Comparison of ENCODE assay signal across 1 cellular context in genomic region chr3:150546226-150547044, GRCh38.
TF ChIP-seq lines count a peak whose summit lies in the region.

TSS of gene EIF2A (plus strand) at chr3:150546787. CDS start at chr3:150546803, 16 bp downstream.
TSS of gene SERP1 (minus strand) at chr3:150546496. CDS start at chr3:150546135, 361 bp downstream.

TF ChIP-seq in K562, 482 proteins besides CTCF, POLR2A, EP300 and RAD21 (continued from another document and continues in another):
- TF ChIP-seq, protein P1, sequence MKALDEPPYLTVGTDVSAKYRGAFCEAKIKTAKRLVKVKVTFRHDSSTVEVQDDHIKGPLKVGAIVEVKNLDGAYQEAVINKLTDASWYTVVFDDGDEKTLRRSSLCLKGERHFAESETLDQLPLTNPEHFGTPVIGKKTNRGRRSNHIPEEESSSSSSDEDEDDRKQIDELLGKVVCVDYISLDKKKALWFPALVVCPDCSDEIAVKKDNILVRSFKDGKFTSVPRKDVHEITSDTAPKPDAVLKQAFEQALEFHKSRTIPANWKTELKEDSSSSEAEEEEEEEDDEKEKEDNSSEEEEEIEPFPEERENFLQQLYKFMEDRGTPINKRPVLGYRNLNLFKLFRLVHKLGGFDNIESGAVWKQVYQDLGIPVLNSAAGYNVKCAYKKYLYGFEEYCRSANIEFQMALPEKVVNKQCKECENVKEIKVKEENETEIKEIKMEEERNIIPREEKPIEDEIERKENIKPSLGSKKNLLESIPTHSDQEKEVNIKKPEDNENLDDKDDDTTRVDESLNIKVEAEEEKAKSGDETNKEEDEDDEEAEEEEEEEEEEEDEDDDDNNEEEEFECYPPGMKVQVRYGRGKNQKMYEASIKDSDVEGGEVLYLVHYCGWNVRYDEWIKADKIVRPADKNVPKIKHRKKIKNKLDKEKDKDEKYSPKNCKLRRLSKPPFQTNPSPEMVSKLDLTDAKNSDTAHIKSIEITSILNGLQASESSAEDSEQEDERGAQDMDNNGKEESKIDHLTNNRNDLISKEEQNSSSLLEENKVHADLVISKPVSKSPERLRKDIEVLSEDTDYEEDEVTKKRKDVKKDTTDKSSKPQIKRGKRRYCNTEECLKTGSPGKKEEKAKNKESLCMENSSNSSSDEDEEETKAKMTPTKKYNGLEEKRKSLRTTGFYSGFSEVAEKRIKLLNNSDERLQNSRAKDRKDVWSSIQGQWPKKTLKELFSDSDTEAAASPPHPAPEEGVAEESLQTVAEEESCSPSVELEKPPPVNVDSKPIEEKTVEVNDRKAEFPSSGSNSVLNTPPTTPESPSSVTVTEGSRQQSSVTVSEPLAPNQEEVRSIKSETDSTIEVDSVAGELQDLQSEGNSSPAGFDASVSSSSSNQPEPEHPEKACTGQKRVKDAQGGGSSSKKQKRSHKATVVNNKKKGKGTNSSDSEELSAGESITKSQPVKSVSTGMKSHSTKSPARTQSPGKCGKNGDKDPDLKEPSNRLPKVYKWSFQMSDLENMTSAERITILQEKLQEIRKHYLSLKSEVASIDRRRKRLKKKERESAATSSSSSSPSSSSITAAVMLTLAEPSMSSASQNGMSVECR (CRISPR knock-in tag; IDR thresholded peaks at IDR 0.05): peak; percentile 77
- no peak for TF ChIP-seq MEF2D (tag; conservative IDR thresholded peaks at IDR 0.05; ENCODE audit: low read depth)
- peak; percentile 22; the same call in 1 of the 2 replicates for TF ChIP-seq TCF7L2 (IDR thresholded peaks at IDR 0.05; ENCODE audit: low read depth, low read length)
- TF ChIP-seq ZNF318 (IDR thresholded peaks at IDR 0.05; ENCODE audit: borderline replicate concordance in 1 of 2, low read depth in 1 of 2): peak in 1 of 2 experiments; percentile 52; a peak in 1 of 4 replicates
- peak; percentile 90 for TF ChIP-seq RBM22 (IDR thresholded peaks at IDR 0.05; ENCODE audit: low read depth, low read length, poor library complexity, severe bottlenecking)
- TF ChIP-seq ZNF282 (CRISPR knock-in tag; IDR thresholded peaks at IDR 0.05): 0 out of 2 replicates have a peak, but pooled peaks have one; percentile 14
- TF ChIP-seq ZFX (CRISPR knock-in tag; IDR thresholded peaks at IDR 0.05): peak; percentile 97
- peak; percentile 90 for TF ChIP-seq RBM39 (optimal IDR thresholded peaks at IDR 0.05; ENCODE audit: low read depth, low read length)
- peak; percentile 26 to 97; a peak in 3 of 4 replicates for TF ChIP-seq HDAC1 (IDR thresholded peaks at IDR 0.05)
- TF ChIP-seq ZNF354B (CRISPR knock-in tag; IDR thresholded peaks at IDR 0.05): no peak
- peak; percentile 75 for TF ChIP-seq PRDM10 (IDR thresholded peaks at IDR 0.05; ENCODE audit: partially characterized antibody)
- no peak for TF ChIP-seq ZNF408 (CRISPR knock-in tag; IDR thresholded peaks at IDR 0.05; ENCODE audit: low read depth)
- TF ChIP-seq PREB (CRISPR knock-in tag; IDR thresholded peaks at IDR 0.05): no peak
- TF ChIP-seq NR1H2 (CRISPR knock-in tag; IDR thresholded peaks at IDR 0.05): peak; percentile 63; the same call in 1 of the 2 replicates
- TF ChIP-seq HNRNPH1 (optimal IDR thresholded peaks at IDR 0.05; ENCODE audit: low read depth, low read length): no peak
- TF ChIP-seq TRIM24 (IDR thresholded peaks at IDR 0.05): peak in 1 of 2 experiments; percentile 14; a peak in 1 of 4 replicates
- no peak for TF ChIP-seq HLTF (IDR thresholded peaks at IDR 0.05)
- TF ChIP-seq, protein P2, sequence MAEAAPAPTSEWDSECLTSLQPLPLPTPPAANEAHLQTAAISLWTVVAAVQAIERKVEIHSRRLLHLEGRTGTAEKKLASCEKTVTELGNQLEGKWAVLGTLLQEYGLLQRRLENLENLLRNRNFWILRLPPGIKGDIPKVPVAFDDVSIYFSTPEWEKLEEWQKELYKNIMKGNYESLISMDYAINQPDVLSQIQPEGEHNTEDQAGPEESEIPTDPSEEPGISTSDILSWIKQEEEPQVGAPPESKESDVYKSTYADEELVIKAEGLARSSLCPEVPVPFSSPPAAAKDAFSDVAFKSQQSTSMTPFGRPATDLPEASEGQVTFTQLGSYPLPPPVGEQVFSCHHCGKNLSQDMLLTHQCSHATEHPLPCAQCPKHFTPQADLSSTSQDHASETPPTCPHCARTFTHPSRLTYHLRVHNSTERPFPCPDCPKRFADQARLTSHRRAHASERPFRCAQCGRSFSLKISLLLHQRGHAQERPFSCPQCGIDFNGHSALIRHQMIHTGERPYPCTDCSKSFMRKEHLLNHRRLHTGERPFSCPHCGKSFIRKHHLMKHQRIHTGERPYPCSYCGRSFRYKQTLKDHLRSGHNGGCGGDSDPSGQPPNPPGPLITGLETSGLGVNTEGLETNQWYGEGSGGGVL (CRISPR knock-in tag; IDR thresholded peaks at IDR 0.05): no peak
- TF ChIP-seq, protein P3, sequence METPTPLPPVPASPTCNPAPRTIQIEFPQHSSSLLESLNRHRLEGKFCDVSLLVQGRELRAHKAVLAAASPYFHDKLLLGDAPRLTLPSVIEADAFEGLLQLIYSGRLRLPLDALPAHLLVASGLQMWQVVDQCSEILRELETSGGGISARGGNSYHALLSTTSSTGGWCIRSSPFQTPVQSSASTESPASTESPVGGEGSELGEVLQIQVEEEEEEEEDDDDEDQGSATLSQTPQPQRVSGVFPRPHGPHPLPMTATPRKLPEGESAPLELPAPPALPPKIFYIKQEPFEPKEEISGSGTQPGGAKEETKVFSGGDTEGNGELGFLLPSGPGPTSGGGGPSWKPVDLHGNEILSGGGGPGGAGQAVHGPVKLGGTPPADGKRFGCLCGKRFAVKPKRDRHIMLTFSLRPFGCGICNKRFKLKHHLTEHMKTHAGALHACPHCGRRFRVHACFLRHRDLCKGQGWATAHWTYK (CRISPR knock-in tag; IDR thresholded peaks at IDR 0.05): 0 out of 2 replicates have a peak, but pooled peaks have one; percentile 39
- peak; percentile 97 for TF ChIP-seq C11orf30 (IDR thresholded peaks at IDR 0.05; ENCODE audit: low read depth)
- TF ChIP-seq MECOM (CRISPR knock-in tag; IDR thresholded peaks at IDR 0.05): no peak
- TF ChIP-seq ZKSCAN3 (CRISPR knock-in tag; IDR thresholded peaks at IDR 0.05): no peak
- TF ChIP-seq STAT5B (CRISPR knock-in tag; IDR thresholded peaks at IDR 0.05): no peak
- peak; percentile 94 for TF ChIP-seq PHF20 (IDR thresholded peaks at IDR 0.05; ENCODE audit: partially characterized antibody)
- no peak for TF ChIP-seq PYGO2 (tag; IDR thresholded peaks at IDR 0.05)
- TF ChIP-seq, protein P4, sequence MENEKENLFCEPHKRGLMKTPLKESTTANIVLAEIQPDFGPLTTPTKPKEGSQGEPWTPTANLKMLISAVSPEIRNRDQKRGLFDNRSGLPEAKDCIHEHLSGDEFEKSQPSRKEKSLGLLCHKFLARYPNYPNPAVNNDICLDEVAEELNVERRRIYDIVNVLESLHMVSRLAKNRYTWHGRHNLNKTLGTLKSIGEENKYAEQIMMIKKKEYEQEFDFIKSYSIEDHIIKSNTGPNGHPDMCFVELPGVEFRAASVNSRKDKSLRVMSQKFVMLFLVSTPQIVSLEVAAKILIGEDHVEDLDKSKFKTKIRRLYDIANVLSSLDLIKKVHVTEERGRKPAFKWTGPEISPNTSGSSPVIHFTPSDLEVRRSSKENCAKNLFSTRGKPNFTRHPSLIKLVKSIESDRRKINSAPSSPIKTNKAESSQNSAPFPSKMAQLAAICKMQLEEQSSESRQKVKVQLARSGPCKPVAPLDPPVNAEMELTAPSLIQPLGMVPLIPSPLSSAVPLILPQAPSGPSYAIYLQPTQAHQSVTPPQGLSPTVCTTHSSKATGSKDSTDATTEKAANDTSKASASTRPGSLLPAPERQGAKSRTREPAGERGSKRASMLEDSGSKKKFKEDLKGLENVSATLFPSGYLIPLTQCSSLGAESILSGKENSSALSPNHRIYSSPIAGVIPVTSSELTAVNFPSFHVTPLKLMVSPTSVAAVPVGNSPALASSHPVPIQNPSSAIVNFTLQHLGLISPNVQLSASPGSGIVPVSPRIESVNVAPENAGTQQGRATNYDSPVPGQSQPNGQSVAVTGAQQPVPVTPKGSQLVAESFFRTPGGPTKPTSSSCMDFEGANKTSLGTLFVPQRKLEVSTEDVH (IDR thresholded peaks at IDR 0.05; ENCODE audit: low read depth, partially characterized antibody): peak; percentile 92
- peak; percentile 90 for TF ChIP-seq TAF1 (IDR thresholded peaks at IDR 0.05; ENCODE audit: control insufficient read depth, extremely low read depth, insufficient read depth, low read length, severe bottlenecking)
- TF ChIP-seq, protein P5, sequence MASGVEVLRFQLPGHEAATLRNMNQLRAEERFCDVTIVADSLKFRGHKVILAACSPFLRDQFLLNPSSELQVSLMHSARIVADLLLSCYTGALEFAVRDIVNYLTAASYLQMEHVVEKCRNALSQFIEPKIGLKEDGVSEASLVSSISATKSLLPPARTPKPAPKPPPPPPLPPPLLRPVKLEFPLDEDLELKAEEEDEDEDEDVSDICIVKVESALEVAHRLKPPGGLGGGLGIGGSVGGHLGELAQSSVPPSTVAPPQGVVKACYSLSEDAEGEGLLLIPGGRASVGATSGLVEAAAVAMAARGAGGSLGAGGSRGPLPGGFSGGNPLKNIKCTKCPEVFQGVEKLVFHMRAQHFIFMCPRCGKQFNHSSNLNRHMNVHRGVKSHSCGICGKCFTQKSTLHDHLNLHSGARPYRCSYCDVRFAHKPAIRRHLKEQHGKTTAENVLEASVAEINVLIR (CRISPR knock-in tag; IDR thresholded peaks at IDR 0.05): peak; percentile 98
- no peak for TF ChIP-seq STAT5A (IDR thresholded peaks at IDR 0.05; ENCODE audit: borderline replicate concordance, low read length)
